Comparison of ENCODE assay signal across 8 cellular contexts in the genomic region with DNA sequence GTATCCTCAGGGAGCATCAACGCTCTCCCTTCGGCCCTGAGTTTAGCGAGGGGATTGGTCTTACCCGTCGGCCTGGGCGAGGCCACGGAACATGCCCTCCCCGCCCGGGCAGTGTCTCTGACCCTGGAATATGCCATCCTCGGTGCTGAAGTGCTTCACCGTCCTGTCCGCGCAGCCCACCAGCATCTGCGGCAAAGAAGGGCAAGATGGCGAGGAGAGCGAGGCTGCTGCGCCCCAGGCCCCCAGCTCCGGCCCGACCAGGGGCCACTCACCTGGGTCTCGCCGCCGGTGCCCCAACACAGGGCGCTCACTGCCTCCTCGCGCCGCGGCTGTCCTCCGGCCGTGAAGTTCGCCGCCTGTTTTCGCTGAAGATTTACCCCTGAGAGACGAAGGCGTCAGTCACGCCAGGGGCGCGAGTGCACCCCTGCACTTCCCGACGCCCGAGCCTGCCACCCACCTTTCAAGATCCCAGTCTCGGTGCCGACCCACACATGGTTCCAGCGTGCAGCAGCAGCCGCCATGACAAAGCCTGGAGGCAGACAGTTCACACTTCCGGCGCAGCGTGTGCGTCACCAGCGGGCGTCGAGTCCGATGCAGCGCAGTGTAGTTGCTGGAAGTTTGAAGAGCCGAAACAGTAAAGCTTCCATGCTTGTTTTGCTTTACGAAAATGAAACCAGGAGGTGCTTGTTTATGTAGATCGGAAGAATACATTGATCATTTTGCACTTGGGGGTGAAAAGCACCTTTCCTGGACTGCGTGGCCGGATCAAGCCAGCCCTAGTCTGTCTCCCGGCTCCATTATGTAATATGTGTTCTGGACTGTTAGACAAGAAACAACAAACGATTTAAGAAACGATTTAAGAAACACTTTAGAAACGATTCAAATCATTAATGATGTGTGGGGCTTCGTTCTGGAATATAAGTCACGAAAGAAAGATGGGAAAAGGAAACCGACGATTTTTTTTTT. TPM values are rescaled to one million over a fixed set of nuclear protein-coding genes. Genes with fewer than 3 reads are reported as not detected.
A peak's percentile ranks its signal among the peaks of the same experiment; 100 is the strongest.
DNase-seq lines count a peak whose midpoint lies in the region; ATAC-seq and TF ChIP-seq lines count a peak whose summit lies in the region.

A gene (minus strand): TSS at position 541 of the 966 bp plus-strand sequence. CDS start 20 bp downstream, at position 521.

- no peaks in the 10 kb centered on the region for H3K27me3 ChIP-seq in BLaER1
- no peaks in the 10 kb centered on the region for H3K27me3 ChIP-seq in left lung

- peaks cover 33% of the 10 kb centered on the region for H3K4me1 ChIP-seq in BLaER1
- peaks cover 10 to 45% of the 10 kb centered on the region in 2 donors for H3K4me1 ChIP-seq in left lung

- H3K9me3 ChIP-seq in BLaER1 (no peaks in the 10 kb centered on the region), left lung (no peaks in the 10 kb centered on the region)

- no peak within 1 kb of the TSS for H3K27ac Mint-ChIP-seq in activated CD4-positive, alpha-beta T cell treated with anti-CD3 and anti-CD28 coated beads, Interleukin-2, amount 10 ng/mL, durations not matched to agents 7 days and 5 days

- no peak for TF ChIP-seq CTCF in left lung (IDR thresholded peaks at IDR 0.05)

- no peaks in the 10 kb centered on the region for H3K27me3 Mint-ChIP-seq in activated CD4-positive, alpha-beta T cell treated with anti-CD3 and anti-CD28 coated beads, Interleukin-2, amount 10 ng/mL, durations not matched to agents 7 days and 5 days

- ATAC-seq in GM19324 (IDR thresholded peaks at IDR 0.05; ENCODE audit: low FRiP score, unreplicated experiment): peak; percentile 67
- ATAC-seq in HG03521 (IDR thresholded peaks at IDR 0.05; ENCODE audit: unreplicated experiment): peak; percentile 51
- peak; percentile 78 for ATAC-seq in left lung

- H3K4me1 Mint-ChIP-seq in activated CD4-positive, alpha-beta T cell treated with anti-CD3 and anti-CD28 coated beads, Interleukin-2, amount 10 ng/mL, durations not matched to agents 7 days and 5 days: peaks cover 24% of the 10 kb centered on the region

- H3K9ac ChIP-seq in BLaER1: peak within 1 kb of the TSS; percentile 94

- intact Hi-C loops in left lung (cut with DNase I): no loop called here

- DNase-seq in NCI-H69 (lab: John Stamatoyannopoulos, UW): peak; percentile 94
- peak; percentile 95 for DNase-seq in activated CD4-positive, alpha-beta T cell treated with anti-CD3 and anti-CD28 coated beads, Interleukin-2, amount 10 ng/mL, durations not matched to agents 7 days and 5 days
- DNase-seq in dedifferentiated amniotic fluid mesenchymal stem cell (ENCODE audit: extremely low spot score): peak; percentile 97
- DNase-seq in left lung: peak; percentile 95 to 99
- DNase-seq in stimulated activated CD4-positive, alpha-beta T cell treated with anti-CD3 and anti-CD28 coated beads, Interleukin-2, amount 100 ng/mL, for 48 hours: peak; percentile 80 to 82

- peaks cover 37% of the 10 kb centered on the region for H3K36me3 ChIP-seq in BLaER1
- H3K36me3 ChIP-seq in left lung: peaks cover 0 to 19% of the 10 kb centered on the region in 2 donors

- H3K4me2 ChIP-seq in BLaER1: peak within 1 kb of the TSS; percentile 81

- H3K9me3 Mint-ChIP-seq in activated CD4-positive, alpha-beta T cell treated with anti-CD3 and anti-CD28 coated beads, Interleukin-2, amount 10 ng/mL, durations not matched to agents 7 days and 5 days: no peaks in the 10 kb centered on the region

- peaks cover 29% of the 10 kb centered on the region for H4K20me1 ChIP-seq in BLaER1

- POLR2A ChIA-PET in activated CD4-positive, alpha-beta T cell treated with anti-CD3 and anti-CD28 coated beads, Interleukin-2, amount 10 ng/mL, durations not matched to agents 7 days and 5 days (lab: Charles Lee): interaction anchor here (2.1 to 3.0 kb wide), 2 partner anchors 16 to 174 kb away, joined by 8 to 58 read pairs; a partner anchor contains a TSS

- H3K4me3 Mint-ChIP-seq in activated CD4-positive, alpha-beta T cell treated with anti-CD3 and anti-CD28 coated beads, Interleukin-2, amount 10 ng/mL, durations not matched to agents 7 days and 5 days: no peak within 1 kb of the TSS

- H3K36me3 Mint-ChIP-seq in activated CD4-positive, alpha-beta T cell treated with anti-CD3 and anti-CD28 coated beads, Interleukin-2, amount 10 ng/mL, durations not matched to agents 7 days and 5 days (ENCODE audit: low read depth): peaks cover 21% of the 10 kb centered on the region

- H3K27ac ChIP-seq in BLaER1 (peak within 1 kb of the TSS; percentile 92), left lung (peak within 1 kb of the TSS; percentile 98 to 99)

- CTCF ChIA-PET in activated CD4-positive, alpha-beta T cell treated with anti-CD3 and anti-CD28 coated beads, Interleukin-2, amount 10 ng/mL, durations not matched to agents 7 days and 5 days (lab: Charles Lee): interaction anchor here (1.2 to 2.7 kb wide), 5 partner anchors 15 to 172 kb away, joined by 3 to 18 read pairs (median 9); a partner anchor contains a TSS

- H3K4me3 ChIP-seq in BLaER1: peak within 1 kb of the TSS; percentile 92
- H3K4me3 ChIP-seq in left lung: peak within 1 kb of the TSS; percentile 68 to 98

RNA-seq across cellular contexts. Expression of the gene that starts here (rescaled TPM):
- 10 to 100 TPM; 53.8 to 60.4 TPM for total RNA-seq in activated CD4-positive, alpha-beta T cell treated with anti-CD3 and anti-CD28 coated beads, Interleukin-2, amount 10 ng/mL, durations not matched to agents 7 days and 5 days
- 10 to 100 TPM; 24.6 to 45.4 TPM for total RNA-seq in left lung

Comparison
In these comparisons a context has a peak if more than half of its experiments do, and no peak if none do; other contexts are left out.
1. Peak in every context shown above with its lines: DNase-seq, ATAC-seq, H3K4me3 ChIP-seq and H3K27ac ChIP-seq.